In the genomic region with DNA sequence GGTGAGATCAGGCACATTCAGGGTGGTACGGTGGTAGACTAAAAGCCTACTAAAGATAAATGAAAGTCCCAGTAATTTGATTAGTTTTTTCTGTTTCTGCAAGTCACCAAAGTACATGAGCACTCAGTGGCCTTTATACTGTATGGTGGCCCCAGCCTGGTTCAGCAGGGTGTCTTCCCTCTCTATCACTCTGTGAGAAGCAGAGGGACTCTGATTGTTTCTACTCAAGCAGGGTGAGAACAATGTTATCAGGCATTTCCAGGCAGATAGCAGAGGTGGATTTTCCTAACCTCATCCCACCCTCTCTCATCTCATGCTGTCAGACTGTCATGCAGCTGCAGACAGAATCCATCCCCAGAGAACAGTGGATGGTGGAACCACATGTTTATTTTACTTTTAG, we compare ENCODE assay signal across 20 cellular contexts.
"Had no signal": no experiment of that assay in that cellular context is flagged by ENCODE, and none has a peak within 500 bp of the region (broad histone marks: within the 10 kb centered on the region; RNA-seq: fewer than 3 reads in every experiment).

No MANE protein-coding gene starts in this region.

- H3K4me3 ChIP-seq: dorsolateral prefrontal cortex, esophagus muscularis mucosa, gastroesophageal sphincter, right atrium auricular region, stomach had no signal

- FAIRE-seq: endometrium, kidney, small intestine, urothelium cell line had no signal

- H3K36me3 Mint-ChIP-seq: naive thymus-derived CD4-positive, alpha-beta T cell; type B pancreatic cell had no signal

- H3K36me3 ChIP-seq: esophagus muscularis mucosa, gastroesophageal sphincter, right atrium auricular region, stomach had no signal

- H3K4me1 ChIP-seq: esophagus muscularis mucosa, gastroesophageal sphincter, stomach had no signal

- H3K9me3 ChIP-seq: esophagus muscularis mucosa, right atrium auricular region had no signal

- H3K4me1 Mint-ChIP-seq: naive thymus-derived CD4-positive, alpha-beta T cell had no signal

- H3K27ac ChIP-seq: epithelial cell of prostate, esophagus muscularis mucosa, gastroesophageal sphincter, right atrium auricular region, stomach had no signal

- DNase-seq: cortex of kidney; dorsolateral prefrontal cortex; effector CD8-positive, alpha-beta T cell; glutamatergic neuron; kidney; left colon; naive thymus-derived CD4-positive, alpha-beta T cell; nephron progenitor cell; posterior cingulate gyrus; small intestine; stimulated activated CD4-positive, alpha-beta T cell treated with anti-CD3 and anti-CD28 coated beads, Interleukin-12 subunit alpha, Interleukin-12 subunit beta, amount 100 ng/mL, for 4 hours; stimulated activated naive CD4-positive, alpha-beta T cell; stomach had no signal

- ATAC-seq: gastroesophageal sphincter; left colon; naive thymus-derived CD4-positive, alpha-beta T cell had no signal

- H3K27me3 Mint-ChIP-seq: type B pancreatic cell had no signal

- H3K4me3 Mint-ChIP-seq: naive thymus-derived CD4-positive, alpha-beta T cell; nephron progenitor cell; type B pancreatic cell had no signal

- H3K27me3 ChIP-seq: dorsolateral prefrontal cortex, esophagus muscularis mucosa, gastroesophageal sphincter, right atrium auricular region, stomach had no signal

- H3K27ac Mint-ChIP-seq: naive thymus-derived CD4-positive, alpha-beta T cell; nephron progenitor cell; type B pancreatic cell had no signal
